ENCODE assay signal across 9 cellular contexts in the genomic region with DNA sequence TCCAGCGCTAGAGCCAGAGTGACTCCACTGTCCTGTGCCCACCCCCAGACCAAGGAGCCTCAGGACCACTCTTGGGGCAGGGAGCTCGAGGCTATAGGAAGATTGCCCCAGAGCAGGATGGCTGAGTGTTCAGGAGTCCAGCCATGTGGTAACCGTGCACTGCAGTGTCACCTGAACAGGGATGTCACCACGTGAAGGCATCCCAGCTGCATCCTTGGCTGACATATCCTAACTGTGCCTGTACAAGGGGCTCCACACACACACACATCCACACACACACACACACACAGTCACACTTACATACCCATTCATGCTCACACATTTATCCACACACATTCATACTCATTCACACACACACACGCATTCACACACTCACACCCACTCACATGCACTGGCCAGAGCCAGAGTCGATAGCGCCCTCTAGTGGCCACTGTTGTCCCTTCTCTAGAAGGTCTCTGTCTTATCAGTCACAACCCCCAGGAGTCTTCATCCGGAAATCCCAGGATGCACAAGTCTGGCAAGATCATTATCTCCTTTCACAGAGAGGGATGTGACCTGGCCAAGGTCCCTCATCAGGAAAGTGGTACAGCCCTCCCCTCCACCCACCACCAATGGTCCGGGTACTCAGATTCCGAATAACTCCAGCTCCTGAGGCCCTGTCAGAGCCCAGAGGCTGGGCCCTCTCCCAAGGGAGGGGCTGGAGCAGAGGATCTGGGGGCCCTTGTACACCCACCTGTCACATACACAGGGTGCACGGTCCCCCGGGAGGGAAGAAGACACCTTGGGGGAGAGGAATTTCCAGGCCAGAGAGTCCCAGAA. TPM values are rescaled to one million over a fixed set of nuclear protein-coding genes. Genes with fewer than 3 reads are reported as not detected.
DNase-seq lines count a peak whose midpoint lies in the region; ATAC-seq and TF ChIP-seq lines count a peak whose summit lies in the region.
"Had no signal": no experiment of that assay in that cellular context is flagged by ENCODE, and none has a peak within 500 bp of the region (broad histone marks: within the 10 kb centered on the region; RNA-seq: fewer than 3 reads in every experiment).

No MANE protein-coding gene starts in this region.

- no peak overlapping the region for H3K27ac Mint-ChIP-seq in Caco-2 (ENCODE audit: unreplicated experiment)
- H3K27ac Mint-ChIP-seq: T-helper 1 cell treated with Interleukin-12 subunit alpha and Interleukin-12 subunit beta and Interleukin-4 antibody, amounts not matched to agents 30 μg/mL and 1 μg/mL, for 36 hours had no signal

- POLR2A ChIA-PET in Caco-2 (lab: Charles Lee): no interaction called here

- H3K27ac ChIP-seq in cardiac muscle cell: no peak overlapping the region

- no peaks in the 10 kb centered on the region for H3K36me3 Mint-ChIP-seq in Caco-2 (ENCODE audit: insufficient read depth, unreplicated experiment)

- H3K9me3 ChIP-seq in Caco-2 (no peaks in the 10 kb centered on the region), cardiac muscle cell (ENCODE audit: low read depth) (no peaks in the 10 kb centered on the region)

- no peaks in the 10 kb centered on the region for H3K27me3 Mint-ChIP-seq in Caco-2 (ENCODE audit: insufficient read depth, unreplicated experiment)

- no peaks in the 10 kb centered on the region for H3K9me3 Mint-ChIP-seq in Caco-2 (ENCODE audit: unreplicated experiment)
- H3K9me3 Mint-ChIP-seq: T-helper 1 cell treated with Interleukin-12 subunit alpha and Interleukin-12 subunit beta and Interleukin-4 antibody, amounts not matched to agents 30 μg/mL and 1 μg/mL, for 36 hours had no signal

- ATAC-seq in GM18502 (IDR thresholded peaks at IDR 0.05; ENCODE audit: poor library complexity, unreplicated experiment): no peak

- TF ChIP-seq CTCF in Caco-2 (IDR thresholded peaks at IDR 0.05; ENCODE audit: insufficient read depth in 1 of 2, low read depth in 1 of 2, low read length in 1 of 2, severe bottlenecking in 1 of 2, unreplicated experiment in 1 of 2) (peak; percentile 78 to 80), cardiac muscle cell (IDR thresholded peaks at IDR 0.05; ENCODE audit: low read depth, low read length) (peak; percentile 82)

- H3K36me3 ChIP-seq in Caco-2 (ENCODE audit: control insufficient read depth, insufficient read depth, low read length) (no peaks in the 10 kb centered on the region), cardiac muscle cell (no peaks in the 10 kb centered on the region)

- TF ChIP-seq POLR2A in Raji (IDR thresholded peaks at IDR 0.05; ENCODE audit: insufficient read depth, low read depth, low read length): peak; percentile 50; the same call in 1 of the 2 replicates

- H3K4me3 Mint-ChIP-seq in Caco-2 (ENCODE audit: unreplicated experiment): no peak overlapping the region
- H3K4me3 Mint-ChIP-seq: T-helper 1 cell treated with Interleukin-12 subunit alpha and Interleukin-12 subunit beta and Interleukin-4 antibody, amounts not matched to agents 30 μg/mL and 1 μg/mL, for 36 hours had no signal

- H3K4me3 ChIP-seq in Caco-2 (ENCODE audit: low read depth, low read length) (no peak overlapping the region), cardiac muscle cell (no peak overlapping the region)

- H3K4me1 ChIP-seq in Caco-2: no peaks in the 10 kb centered on the region
- H3K4me1 ChIP-seq in cardiac muscle cell (ENCODE audit: low read depth): no peaks in the 10 kb centered on the region

- DNase-seq in Caco-2: peak; percentile 59 to 68
- peak; percentile 80 for DNase-seq in HuH-7 (ENCODE audit: low spot score)
- DNase-seq in activated gamma-delta T cell treated with anti-CD3 and anti-CD28 coated beads, Interleukin-2, amount 50 U/mL, for 16 hours (ENCODE audit: low read depth): peak; percentile 63
- DNase-seq in cardiac muscle cell (ENCODE audit: low read depth in 1 of 2, low spot score in 1 of 2): peak in 1 of 2 donors; percentile 70
- DNase-seq in retina: peak; percentile 73
- no peak for DNase-seq in middle frontal gyrus (ENCODE audit: extremely low spot score, low spot score)

- H3K27me3 ChIP-seq in Caco-2 (replicated peaks; ENCODE audit: control insufficient read depth, insufficient read depth, low read length) (no peaks in the 10 kb centered on the region), cardiac muscle cell (no peaks in the 10 kb centered on the region)

- BruUV-seq in Caco-2 (replicated peaks; lab: Mats Ljungman, UMichigan): no TSS peak

- CTCF ChIA-PET in Caco-2 (lab: Charles Lee): interaction anchor here (0.7 to 1.0 kb wide), 4 partner anchors 58 to 172 kb away, joined by 3 read pairs; no protein-coding TSS in a partner anchor

- no peaks in the 10 kb centered on the region for H3K4me1 Mint-ChIP-seq in Caco-2 (ENCODE audit: low read depth, unreplicated experiment)

- intact Hi-C loops in Caco-2 (cut with micrococcal nuclease; ENCODE audit: unreplicated experiment): no loop called here

RNA-seq across cellular contexts. Expression of a gene that starts 55.1 kb away (rescaled TPM):
- total RNA-seq in Caco-2 (2022) (not detected in 2 replicates), cardiac muscle cell (not detected in 2 replicates)
- not detected in 2 replicates for polyA plus RNA-seq in cardiac muscle cell
